In the genomic region with DNA sequence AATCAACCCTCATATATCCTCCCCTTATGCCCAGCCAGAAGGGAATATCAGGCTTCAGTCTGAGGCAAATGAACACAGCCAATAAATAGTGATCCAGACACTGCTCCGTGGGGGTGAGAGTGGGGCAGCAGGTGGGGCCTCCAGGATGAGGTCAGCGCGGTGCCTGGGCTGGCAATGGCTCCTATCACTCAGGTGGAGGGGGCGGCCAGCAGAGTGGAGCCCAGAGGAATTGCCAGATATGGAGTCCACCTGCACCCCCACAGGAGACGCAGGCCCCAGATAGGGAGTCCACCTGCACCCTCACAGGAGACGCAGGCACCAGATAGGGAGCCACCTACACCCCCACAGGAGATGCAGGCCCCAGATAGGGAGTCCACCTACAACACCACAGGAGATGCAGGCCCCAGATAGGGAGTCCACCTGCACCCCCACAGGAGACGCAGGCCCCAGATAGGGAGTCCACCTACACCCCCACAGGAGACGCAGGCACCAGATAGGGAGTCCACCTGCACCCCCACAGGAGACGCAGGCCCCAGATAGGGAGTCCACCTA, we compare ENCODE assay signal across 14 cellular contexts.
"Had no signal": no experiment of that assay in that cellular context is flagged by ENCODE, and none has a peak within 500 bp of the region (broad histone marks: within the 10 kb centered on the region; RNA-seq: fewer than 3 reads in every experiment).

No MANE protein-coding gene starts in this region.

- H3K4me1 ChIP-seq: foreskin keratinocyte, uterus had no signal

- H3K36me3 Mint-ChIP-seq: naive B cell had no signal

- H3K27ac ChIP-seq: foreskin keratinocyte, neutrophil, uterus had no signal

- H3K4me1 Mint-ChIP-seq: activated CD4-positive, alpha-beta T cell treated with anti-CD3 and anti-CD28 coated beads, Interleukin-2, amount 10 ng/mL, durations not matched to agents 7 days and 5 days; central memory CD8-positive, alpha-beta T cell; naive B cell had no signal

- H3K9me3 ChIP-seq: neutrophil, uterus had no signal

- H3K27ac Mint-ChIP-seq: activated CD4-positive, alpha-beta T cell treated with anti-CD3 and anti-CD28 coated beads, Interleukin-2, amount 10 ng/mL, durations not matched to agents 7 days and 5 days; activated T-helper 2 cell treated with anti-CD3 and anti-CD28 coated beads, Interferon-gamma antibody, Interleukin-2, Interleukin-4, amounts not matched to agents 10 μg/mL and 5 μg/mL and 100 μg/mL, durations not matched to agents 14 hours and 24 hours and 36 hours; T-helper 2 cell treated with Interferon-gamma antibody and Interleukin-4, amounts not matched to agents 5 μg/mL and 100 μg/mL, for 36 hours had no signal

- H3K4me3 Mint-ChIP-seq: activated CD4-positive, alpha-beta T cell treated with anti-CD3 and anti-CD28 coated beads, Interleukin-2, amount 10 ng/mL, durations not matched to agents 7 days and 5 days; central memory CD8-positive, alpha-beta T cell; naive B cell; T-helper 2 cell treated with Interferon-gamma antibody and Interleukin-4, amounts not matched to agents 5 μg/mL and 100 μg/mL, for 36 hours had no signal

- H3K4me3 ChIP-seq: uterus had no signal

- DNase-seq: activated CD4-positive, alpha-beta T cell treated with anti-CD3 and anti-CD28 coated beads, Interleukin-2, amount 10 ng/mL, durations not matched to agents 7 days and 5 days; activated CD8-positive, alpha-beta memory T cell treated with anti-CD3 and anti-CD28 coated beads for 24 hours; activated naive CD4-positive, alpha-beta T cell treated with anti-CD3 and anti-CD28 coated beads, Interleukin-2, amount 50 U/mL, for 16 hours; activated T-cell treated with anti-CD3 and anti-CD28 coated beads for 4 hours; effector memory CD4-positive, alpha-beta T cell; foreskin keratinocyte; naive B cell; small intestine had no signal

- H3K36me3 ChIP-seq: neutrophil, uterus had no signal

- H3K9me3 Mint-ChIP-seq: activated CD4-positive, alpha-beta T cell treated with anti-CD3 and anti-CD28 coated beads, Interleukin-2, amount 10 ng/mL, durations not matched to agents 7 days and 5 days; activated T-helper 2 cell treated with anti-CD3 and anti-CD28 coated beads, Interferon-gamma antibody, Interleukin-2, Interleukin-4, amounts not matched to agents 10 μg/mL and 5 μg/mL and 100 μg/mL, durations not matched to agents 14 hours and 24 hours and 36 hours; central memory CD8-positive, alpha-beta T cell; T-helper 2 cell treated with Interferon-gamma antibody and Interleukin-4, amounts not matched to agents 5 μg/mL and 100 μg/mL, for 36 hours had no signal

- H3K27me3 ChIP-seq: foreskin keratinocyte, uterus had no signal

- ATAC-seq: foreskin keratinocyte, left colon had no signal
